Comparison of ENCODE assay signal across 9 cellular contexts in the genomic region with DNA sequence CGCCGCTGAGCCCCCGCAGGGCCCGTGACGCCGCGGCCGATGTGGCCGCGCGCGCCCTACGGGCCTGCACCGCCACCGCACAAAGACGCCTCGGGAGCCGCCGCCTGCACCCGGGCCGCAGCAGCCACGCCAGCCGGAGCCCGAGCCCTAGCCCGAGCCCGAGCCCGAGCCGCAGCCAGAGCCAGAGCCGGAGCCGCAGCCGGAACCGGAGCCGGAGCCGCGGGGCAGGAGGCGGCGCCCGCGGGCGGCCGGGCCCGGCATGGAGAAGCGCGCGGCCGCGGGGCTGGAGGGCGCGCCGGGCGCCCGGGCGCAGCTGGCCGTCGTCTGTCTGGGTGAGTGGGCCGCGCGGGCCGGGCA. TPM values are rescaled to one million over a fixed set of nuclear protein-coding genes. Genes with fewer than 3 reads are reported as not detected.
DNase-seq lines count a peak whose midpoint lies in the region; ATAC-seq and TF ChIP-seq lines count a peak whose summit lies in the region.
"Had no signal": no experiment of that assay in that cellular context is flagged by ENCODE, and none has a peak within 500 bp of the region (broad histone marks: within the 10 kb centered on the region; RNA-seq: fewer than 3 reads in every experiment).

No MANE protein-coding gene starts in this region.

- peak; percentile 55 for ATAC-seq in IMR-90 (ENCODE audit: low read depth)
- ATAC-seq in natural killer cell, result peak in 2 of 3 donors; percentile 20 to 28
- ATAC-seq in GM18870 (IDR thresholded peaks at IDR 0.05; ENCODE audit: unreplicated experiment), result no peak
- ATAC-seq in HG02981 (IDR thresholded peaks at IDR 0.05; ENCODE audit: unreplicated experiment), result no peak

- CTCF ChIA-PET in IMR-90 (lab: Yijun Ruan, JAX), result no interaction called here

- no peak overlapping the region for H3K9ac ChIP-seq in IMR-90 (ENCODE audit: low read depth, low read length)

- no peaks in the 10 kb centered on the region for H3K4me1 Mint-ChIP-seq in natural killer cell

- H3K79me1 ChIP-seq in IMR-90 (ENCODE audit: low read depth in 1 of 2, low read length in 2 of 2), result peaks cover 0 to 10% of the 10 kb centered on the region in 2 experiments; a peak in 1 of 4 replicates

- H2BK20ac ChIP-seq in IMR-90 (ENCODE audit: low read depth, low read length), result no peak overlapping the region

- H2AK9ac ChIP-seq in IMR-90 (replicated peaks; ENCODE audit: low read depth, low read length, poor library complexity), result peak overlapping the region; percentile 44

- POLR2A ChIA-PET in IMR-90 (lab: Charles Lee; ENCODE audit: unreplicated experiment), result no interaction called here

- dilution Hi-C loops in IMR-90 (cut with HindIII; ENCODE audit: low sequenced_read_pairs, unreplicated experiment), result no loop called here

- H3K4me3 Mint-ChIP-seq in natural killer cell, result no peak overlapping the region

- no peak for TF ChIP-seq RAD21 in IMR-90 (IDR thresholded peaks at IDR 0.05; ENCODE audit: low read length)

- no peak overlapping the region for H3K14ac ChIP-seq in IMR-90 (replicated peaks; ENCODE audit: low read depth, low read length)

- H2AFZ ChIP-seq in IMR-90 (replicated peaks; ENCODE audit: low read length, poor library complexity), result peak overlapping the region; percentile 85

- no peak overlapping the region for H3K23ac ChIP-seq in IMR-90 (ENCODE audit: low read depth, low read length)

- H4K5ac ChIP-seq in IMR-90 (ENCODE audit: low read depth, low read length), result no peak overlapping the region

- H2AK5ac ChIP-seq in IMR-90 (ENCODE audit: low read depth, low read length), result no peak overlapping the region

- H3K27ac Mint-ChIP-seq in natural killer cell, result no peak overlapping the region

- H3K9me3 ChIP-seq in IMR-90 (ENCODE audit: control insufficient read depth, insufficient read depth, low read length) (no peaks in the 10 kb centered on the region), esophagus (ENCODE audit: control insufficient read depth in 2 of 2, insufficient read depth in 1 of 2, low read depth in 1 of 2, low read length in 1 of 2) (no peaks in the 10 kb centered on the region)

- peaks cover 37 to 42% of the 10 kb centered on the region in 2 donors for H3K27me3 Mint-ChIP-seq in natural killer cell (ENCODE audit: low read depth in 2 of 2)

- 0% methylated on average over 19 of the region's 59 CpGs; no CpG with 5 or more reads in 1 of the 2 experiments for WGBS in IMR-90 (ENCODE audit: extremely low coverage in 2 of 2, insufficient read length in 1 of 2), 2 experiments
- WGBS in esophagus, 2 donors, result 0% methylated on average over 48 to 59 of the region's 59 CpGs

- TF ChIP-seq CTCF in IMR-90 (conservative IDR thresholded peaks at IDR 0.05; ENCODE audit: low read depth, low read length), result no peak
- no peak for TF ChIP-seq CTCF in natural killer cell (IDR thresholded peaks at IDR 0.05)

- H4K8ac ChIP-seq in IMR-90 (ENCODE audit: low read depth in 2 of 2, low read length in 2 of 2), result no peak overlapping the region

- H3K27ac ChIP-seq in IMR-90 (ENCODE audit: insufficient read depth, low read length) (peak overlapping the region; percentile 37; the same call in 1 of the 2 replicates), esophagus (ENCODE audit: low read depth in 2 of 2, low read length in 1 of 2) (no peak overlapping the region)

- H3K36me3 Mint-ChIP-seq in natural killer cell, result no peaks in the 10 kb centered on the region

- peaks cover 3% of the 10 kb centered on the region; the same call in 1 of the 2 replicates for H3K4me1 ChIP-seq in IMR-90 (ENCODE audit: control insufficient read depth, insufficient read depth, low read length)
- H3K4me1 ChIP-seq in esophagus (ENCODE audit: control insufficient read depth in 2 of 2, insufficient read depth in 2 of 2, low read length in 1 of 2), result peaks cover 3 to 5% of the 10 kb centered on the region in 2 donors

- DNase-seq in AG08396 (ENCODE audit: low spot score) (peak; percentile 57), IMR-90 (no peak), natural killer cell (no peak), NCI-H2081 treated with DMSO at 0.1 percent for 48 hours (lab: John Stamatoyannopoulos, UW) (no peak), iPS-NIHi7 (ENCODE audit: extremely low spot score) (no peak)

- no peak overlapping the region for H3K18ac ChIP-seq in IMR-90 (ENCODE audit: low read depth, low read length)

- H2BK5ac ChIP-seq in IMR-90 (ENCODE audit: low read depth, low read length, poor library complexity, severe bottlenecking), result no peak overlapping the region

- peaks cover 8% of the 10 kb centered on the region; the same call in 1 of the 2 replicates for H4K20me1 ChIP-seq in IMR-90 (ENCODE audit: insufficient read depth, low read length)

- H3K4me2 ChIP-seq in IMR-90 (ENCODE audit: low read depth, low read length), result no peak overlapping the region

- intact Hi-C loops in IMR-90 (cut with micrococcal nuclease), result no loop called here
- intact Hi-C loops in natural killer cell (cut with micrococcal nuclease), result no loop called here

- no peak for TF ChIP-seq POLR2A in IMR-90 (IDR thresholded peaks at IDR 0.05; ENCODE audit: low read depth, low read length)

- H4K91ac ChIP-seq in IMR-90 (ENCODE audit: insufficient read depth, low read depth, low read length), result no peak overlapping the region

- H3K27me3 ChIP-seq in IMR-90 (ENCODE audit: control insufficient read depth, insufficient read depth, low read length) (peaks cover 10% of the 10 kb centered on the region; the same call in 1 of the 2 replicates), esophagus (ENCODE audit: control insufficient read depth in 1 of 2, insufficient read depth in 2 of 2, low read length in 2 of 2) (no peaks in the 10 kb centered on the region)

- H3K4ac ChIP-seq in IMR-90 (ENCODE audit: low read depth, low read length), result no peak overlapping the region

- in situ Hi-C loops in IMR-90 (cut with MboI; ENCODE audit: low sequenced_read_pairs), result no loop called here

- H3K9me1 ChIP-seq in IMR-90 (ENCODE audit: insufficient read depth, low read length), result no peaks in the 10 kb centered on the region

- BruUV-seq in IMR-90 (replicated peaks; lab: Mats Ljungman, UMichigan), result no TSS peak

- no peak overlapping the region for H2BK120ac ChIP-seq in IMR-90 (ENCODE audit: low read depth, low read length)

- no peak overlapping the region for H2BK15ac ChIP-seq in IMR-90 (ENCODE audit: low read depth, low read length)

- H3K36me3 ChIP-seq in IMR-90 (ENCODE audit: control insufficient read depth, insufficient read depth, low read length) (peaks cover 2% of the 10 kb centered on the region; the same call in 1 of the 2 replicates), esophagus (ENCODE audit: control insufficient read depth in 2 of 2, insufficient read depth in 2 of 2, low read length in 1 of 2) (peaks cover 0 to 5% of the 10 kb centered on the region in 2 donors)

- no peak overlapping the region for H3K56ac ChIP-seq in IMR-90 (ENCODE audit: extremely low read depth, insufficient read depth, low read length)

- no peaks in the 10 kb centered on the region for H3K9me3 Mint-ChIP-seq in natural killer cell

- H3K4me3 ChIP-seq in IMR-90 (ENCODE audit: insufficient read depth, low read depth, low read length), result peak overlapping the region; percentile 71
- peak overlapping the region; percentile 61 to 73 for H3K4me3 ChIP-seq in esophagus (ENCODE audit: low read depth in 1 of 2, low read length in 2 of 2)

TF ChIP-seq in IMR-90, 13 proteins besides CTCF, POLR2A, EP300 and RAD21:
- no peak for TF ChIP-seq SMC3 (IDR thresholded peaks at IDR 0.05; ENCODE audit: low read depth, low read length)
- no peak for TF ChIP-seq RFX5 (IDR thresholded peaks at IDR 0.05; ENCODE audit: low read depth, low read length)
- no peak for TF ChIP-seq BHLHE40 (IDR thresholded peaks at IDR 0.05; ENCODE audit: low read depth, low read length)
- TF ChIP-seq, protein P1, sequence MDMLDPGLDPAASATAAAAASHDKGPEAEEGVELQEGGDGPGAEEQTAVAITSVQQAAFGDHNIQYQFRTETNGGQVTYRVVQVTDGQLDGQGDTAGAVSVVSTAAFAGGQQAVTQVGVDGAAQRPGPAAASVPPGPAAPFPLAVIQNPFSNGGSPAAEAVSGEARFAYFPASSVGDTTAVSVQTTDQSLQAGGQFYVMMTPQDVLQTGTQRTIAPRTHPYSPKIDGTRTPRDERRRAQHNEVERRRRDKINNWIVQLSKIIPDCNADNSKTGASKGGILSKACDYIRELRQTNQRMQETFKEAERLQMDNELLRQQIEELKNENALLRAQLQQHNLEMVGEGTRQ (IDR thresholded peaks at IDR 0.05; ENCODE audit: low read depth, low read length), result no peak
- no peak for TF ChIP-seq CHD1 (IDR thresholded peaks at IDR 0.05; ENCODE audit: low read depth, low read length)
- TF ChIP-seq RCOR1 (IDR thresholded peaks at IDR 0.05; ENCODE audit: insufficient replicate concordance, low read length), result no peak
- TF ChIP-seq MXI1 (IDR thresholded peaks at IDR 0.05; ENCODE audit: borderline replicate concordance, low read depth, low read length), result no peak
- TF ChIP-seq MAZ (IDR thresholded peaks at IDR 0.05; ENCODE audit: borderline replicate concordance, low read depth, low read length), result no peak
- TF ChIP-seq NFE2L2 (IDR thresholded peaks at IDR 0.05; ENCODE audit: low read depth, low read length), result no peak
- no peak for TF ChIP-seq MAFK (IDR thresholded peaks at IDR 0.05; ENCODE audit: low read depth, low read length)
TF ChIP-seq in IMR-90: peak in this region for 0.

RNA-seq across cellular contexts. Expression of a gene that starts 0.4 kb away (rescaled TPM):
- total RNA-seq in IMR-90 (2012; rRNA removed), result 8.4 and 8.6 TPM in 2 replicates
- 20.2 and 25.7 TPM in 2 replicates for polyA plus RNA-seq in IMR-90 (2012; rRNA removed)
- 7.1 and 20.6 TPM in 2 replicates for polyA plus RNA-seq in IMR-90 (2012; cell fraction: cytosol; rRNA removed)
- 7.3 and 27.0 TPM in 2 replicates for polyA plus RNA-seq in IMR-90 (2012; cell fraction: nucleus; rRNA removed; ENCODE audit: low replicate concordance)
- polyA plus RNA-seq in esophagus, result 1 to 10 TPM; 4.1 to 5.7 TPM
- under 1 TPM in 2 of 3 donors, not detected in 1; 0.33 to 0.38 TPM for total RNA-seq in natural killer cell

RNA-seq across cellular contexts. Expression of a gene that starts 31.1 kb away (rescaled TPM):
- not detected in 2 replicates for total RNA-seq in IMR-90 (2012; rRNA removed)
- polyA plus RNA-seq in IMR-90 (2012; rRNA removed), result not detected in 2 replicates
- not detected in 2 replicates for polyA plus RNA-seq in IMR-90 (2012; cell fraction: cytosol; rRNA removed)
- polyA plus RNA-seq in IMR-90 (2012; cell fraction: nucleus; rRNA removed; ENCODE audit: low replicate concordance), result 0.11 TPM in 1 of 2 replicates, not detected in the other
- under 1 TPM in 1 of 2 donors, not detected in 1; 0.04 TPM for polyA plus RNA-seq in esophagus
- not detected for total RNA-seq in natural killer cell
- total RNA-seq: RPMI7951 had no signal

Comparison
In these comparisons a context has a peak if more than half of its experiments do, and no peak if none do; other contexts are left out.
1. ATAC-seq: peak in IMR-90 (single experiment) and natural killer cell (2 of 3); none in GM18870 (single experiment) and HG02981 (single experiment).